8 cellular contexts compared by ENCODE assay signal in the genomic region with DNA sequence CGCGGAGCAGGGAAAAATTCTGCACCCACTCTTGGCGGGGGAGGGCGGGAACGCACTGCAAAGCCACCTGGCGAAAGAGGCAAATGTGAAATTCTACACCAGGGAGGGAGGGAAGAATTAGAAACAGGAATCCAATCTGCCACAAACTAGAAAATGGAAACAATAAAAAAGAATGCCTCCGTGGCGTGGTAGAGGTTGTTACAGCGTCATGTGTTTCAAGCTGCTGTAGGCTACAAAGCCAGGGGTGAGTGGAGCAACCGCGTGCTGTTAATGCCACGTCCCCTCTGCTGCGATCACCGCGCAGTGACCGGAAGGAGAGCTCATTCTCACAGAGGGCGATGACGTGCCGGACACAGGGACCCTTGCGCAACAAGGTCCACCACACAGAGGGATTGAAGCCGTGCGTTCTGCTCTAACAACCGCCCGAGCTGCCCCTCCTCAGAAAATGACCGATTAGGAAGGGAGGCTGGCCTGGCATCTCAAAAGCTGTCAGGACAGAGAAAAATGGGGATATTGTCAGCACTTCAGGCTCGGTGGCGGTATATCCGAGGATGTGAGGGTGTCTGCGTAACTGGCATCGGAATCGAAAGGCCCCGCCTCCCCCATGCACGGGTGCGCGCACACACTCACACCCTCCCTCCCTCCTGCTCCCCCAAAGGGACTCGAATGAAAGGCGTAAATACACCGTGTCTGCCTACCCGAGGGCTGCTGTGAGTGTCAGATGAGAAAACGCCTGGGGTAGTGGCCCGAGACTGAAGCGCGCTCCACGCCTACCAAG.
DNase-seq lines count a peak whose midpoint lies in the region; ATAC-seq and TF ChIP-seq lines count a peak whose summit lies in the region.

No MANE protein-coding gene starts in this region.

- peak overlapping the region in 3 of 11 experiments; percentile 9 to 25 (median 20); a peak in 1 of 22 replicates for H3K27ac ChIP-seq in BLaER1 treated with 17β-estradiol and CSF1 and Interleukin-3, amounts not matched to agents 10 nM and 100 nM
- peak overlapping the region in 2 of 3 donors; percentile 42 to 53 for H3K27ac ChIP-seq in right lobe of liver

- 9% methylated on average over 28 of the region's 44 CpGs for WGBS in right lobe of liver (ENCODE audit: insufficient coverage, low coverage, low lambda C conversion rate, missing lambda C conversion rate)

- peak overlapping the region; percentile 6 to 58 (median 44); a peak in 18 of 22 replicates for H3K9ac ChIP-seq in BLaER1 treated with 17β-estradiol and CSF1 and Interleukin-3, amounts not matched to agents 10 nM and 100 nM

- H3K4me3 Mint-ChIP-seq in activated CD4-positive, alpha-beta memory T cell treated with anti-CD3 and anti-CD28 coated beads for 36 hours = peak overlapping the region; percentile 78

- peak; percentile 43 for DNase-seq in NCI-H1436 treated with DMSO at 0.1 percent for 48 hours (lab: John Stamatoyannopoulos, UW)
- peak; percentile 78 for DNase-seq in activated CD4-positive, alpha-beta memory T cell treated with anti-CD3 and anti-CD28 coated beads for 36 hours
- DNase-seq in dermis blood vessel endothelial cell = peak; percentile 49
- peak; percentile 75 to 84 (median 83) for DNase-seq in right lobe of liver
- DNase-seq in stimulated activated CD4-positive, alpha-beta T cell treated with anti-CD3 and anti-CD28 coated beads, Interleukin-2, amount 100 ng/mL, for 24 hours = peak; percentile 65 to 69

- ATAC-seq in right lobe of liver (peak; percentile 74 to 89 (median 86)), GM18861 (IDR thresholded peaks at IDR 0.05; ENCODE audit: unreplicated experiment) (no peak), GM21576 (IDR thresholded peaks at IDR 0.05; ENCODE audit: unreplicated experiment) (no peak)

- POLR2A ChIA-PET in activated CD4-positive, alpha-beta memory T cell treated with anti-CD3 and anti-CD28 coated beads for 36 hours (lab: Charles Lee) = interaction anchor here (1.0 to 1.2 kb wide), 2 partner anchors 53 to 71 kb away, joined by 4 read pairs; partner anchors contain the start of gene TNRC6C

- H3K9me3 Mint-ChIP-seq in activated CD4-positive, alpha-beta memory T cell treated with anti-CD3 and anti-CD28 coated beads for 36 hours = no peaks in the 10 kb centered on the region

- CTCF ChIA-PET in activated CD4-positive, alpha-beta memory T cell treated with anti-CD3 and anti-CD28 coated beads for 36 hours (lab: Charles Lee) = no interaction called here

- H4K20me1 ChIP-seq in BLaER1 treated with 17β-estradiol and CSF1 and Interleukin-3, amounts not matched to agents 10 nM and 100 nM = peaks cover 0 to 9% (median 0%) of the 10 kb centered on the region in 11 experiments; a peak in 8 of 22 replicates

- peak overlapping the region; percentile 38 for H3K27ac Mint-ChIP-seq in activated CD4-positive, alpha-beta memory T cell treated with anti-CD3 and anti-CD28 coated beads for 36 hours

- H3K4me2 ChIP-seq in BLaER1 treated with 17β-estradiol and CSF1 and Interleukin-3, amounts not matched to agents 10 nM and 100 nM = peak overlapping the region; percentile 85 to 98 (median 93)

- H3K27me3 ChIP-seq in BLaER1 treated with 17β-estradiol and CSF1 and Interleukin-3, amounts not matched to agents 10 nM and 100 nM = peaks cover 25 to 84% (median 43%) of the 10 kb centered on the region in 11 experiments
- no peaks in the 10 kb centered on the region for H3K27me3 ChIP-seq in right lobe of liver

- intact Hi-C loops in activated CD4-positive, alpha-beta memory T cell treated with anti-CD3 and anti-CD28 coated beads for 36 hours (cut with micrococcal nuclease) = loop anchor here (10.0 kb wide), 1 partner anchor 433 kb away; no protein-coding TSS in a partner anchor
- intact Hi-C loops in right lobe of liver (cut with DNase I) = no loop called here

- peaks cover 44% of the 10 kb centered on the region for H3K4me1 Mint-ChIP-seq in activated CD4-positive, alpha-beta memory T cell treated with anti-CD3 and anti-CD28 coated beads for 36 hours (ENCODE audit: low read depth)

- no peaks in the 10 kb centered on the region for H3K9me3 ChIP-seq in BLaER1 treated with 17β-estradiol and CSF1 and Interleukin-3, amounts not matched to agents 10 nM and 100 nM (replicated peaks in 1 of 11)
- H3K9me3 ChIP-seq in right lobe of liver = no peaks in the 10 kb centered on the region

- H3K4me1 ChIP-seq in BLaER1 treated with 17β-estradiol and CSF1 and Interleukin-3, amounts not matched to agents 10 nM and 100 nM = peaks cover 39 to 65% (median 52%) of the 10 kb centered on the region in 10 experiments
- H3K4me1 ChIP-seq in right lobe of liver = peaks cover 0 to 8% (median 0%) of the 10 kb centered on the region in 4 donors

- no peaks in the 10 kb centered on the region for H3K36me3 ChIP-seq in BLaER1 treated with 17β-estradiol and CSF1 and Interleukin-3, amounts not matched to agents 10 nM and 100 nM
- H3K36me3 ChIP-seq in right lobe of liver = no peaks in the 10 kb centered on the region

- H3K27me3 Mint-ChIP-seq in activated CD4-positive, alpha-beta memory T cell treated with anti-CD3 and anti-CD28 coated beads for 36 hours = peaks cover 3% of the 10 kb centered on the region

- H3K4me3 ChIP-seq in BLaER1 treated with 17β-estradiol and CSF1 and Interleukin-3, amounts not matched to agents 10 nM and 100 nM = peak overlapping the region; percentile 35 to 67 (median 51)
- H3K4me3 ChIP-seq in right lobe of liver = peak overlapping the region; percentile 39 to 55 (median 45)

- peak; percentile 28 for TF ChIP-seq POLR2A in right lobe of liver (IDR thresholded peaks at IDR 0.05)

- H3K36me3 Mint-ChIP-seq in activated CD4-positive, alpha-beta memory T cell treated with anti-CD3 and anti-CD28 coated beads for 36 hours = no peaks in the 10 kb centered on the region

- no peak for TF ChIP-seq CTCF in right lobe of liver (IDR thresholded peaks at IDR 0.05)

Comparison
In these comparisons a context has a peak if more than half of its experiments do, and no peak if none do; other contexts are left out.
1. ATAC-seq: peak in right lobe of liver (4 of 4); none in GM18861 (single experiment) and GM21576 (single experiment).
2. Peak in every context shown above with its lines, with median percentiles within 50 percentile points of each other: DNase-seq.